Comparison of ENCODE assay signal across 9 cellular contexts in genomic region chr12:14885718-14886201, GRCh38. TPM values are rescaled to one million over a fixed set of nuclear protein-coding genes. Genes with fewer than 3 reads are reported as not detected.
DNase-seq lines count a peak whose midpoint lies in the region; ATAC-seq, FAIRE-seq and TF ChIP-seq lines count a peak whose summit lies in the region.
"Had no signal": no experiment of that assay in that cellular context is flagged by ENCODE, and none has a peak within 500 bp of the region (broad histone marks: within the 10 kb centered on the region; RNA-seq: fewer than 3 reads in every experiment).

TSS of gene MGP (minus strand) at chr12:14885854. CDS start at chr12:14885791, 63 bp downstream.

- H3K4me1 ChIP-seq in GM12878 (ENCODE audit: control insufficient read depth, insufficient read depth, low read length), result peaks cover 9% of the 10 kb centered on the region; the same call in 1 of the 2 replicates
- peaks cover 0 to 35% of the 10 kb centered on the region in 2 donors for H3K4me1 ChIP-seq in left lung
- H3K4me1 ChIP-seq in thymus (ENCODE audit: control insufficient read depth, insufficient read depth, low read length), result peaks cover 3% of the 10 kb centered on the region

- TF ChIP-seq RAD21 in GM12878 (IDR thresholded peaks at IDR 0.05; ENCODE audit: insufficient read depth, low read depth, low read length), result no peak

- no peak within 1 kb of the TSS for H3K4me3 ChIP-seq in GM12878
- peak within 1 kb of the TSS; percentile 15 to 30 for H3K4me3 ChIP-seq in left lung
- H3K4me3 ChIP-seq in thymus (ENCODE audit: low read length), result no peak within 1 kb of the TSS

- DNase-seq in NCI-H1092 treated with DMSO at 0.1 percent for 48 hours (lab: John Stamatoyannopoulos, UW) (peak; percentile 20), NCI-H1092 (lab: John Stamatoyannopoulos, UW) (no peak), GM12878 (ENCODE audit: low read depth, low spot score) (no peak), left lung (peak in 1 of 2 donors; percentile 37)
- no peak for DNase-seq in activated CD8-positive, alpha-beta memory T cell treated with anti-CD3 and anti-CD28 coated beads for 24 hours
- DNase-seq: ACHN had no signal

- no peak for TF ChIP-seq POLR2A in GM12878 (IDR thresholded peaks at IDR 0.05; ENCODE audit: low read depth, low read length)

- SMC1A ChIA-PET in GM12878 (lab: Charles Lee; ENCODE audit: uncharacterized antibody, unreplicated experiment), result interaction anchor here (0.7 kb wide), 1 partner anchor 25 kb away, joined by 3 read pairs; no protein-coding TSS in a partner anchor

- no peaks in the 10 kb centered on the region for H4K20me1 ChIP-seq in GM12878 (ENCODE audit: control insufficient read depth, insufficient read depth)

- FAIRE-seq in GM12878 (lab: Jason Lieb, UNC), result no peak

- no peak for TF ChIP-seq CTCF in GM12878 (IDR thresholded peaks at IDR 0.05 in 2 of 3, conservative IDR thresholded peaks at IDR 0.05 in 1 of 3; ENCODE audit: control insufficient read depth in 2 of 3, extremely low read depth in 1 of 3, insufficient read depth in 1 of 3, low read depth in 3 of 3, low read length in 3 of 3)
- no peak for TF ChIP-seq CTCF in left lung (IDR thresholded peaks at IDR 0.05)

- H3K27ac ChIP-seq in GM12878 (ENCODE audit: control insufficient read depth, insufficient read depth), result no peak within 1 kb of the TSS
- H3K27ac ChIP-seq in left lung, result peak within 1 kb of the TSS; percentile 61 to 87
- no peak within 1 kb of the TSS for H3K27ac ChIP-seq in thymus (ENCODE audit: low read depth)

- H3K4me2 ChIP-seq in GM12878 (ENCODE audit: control insufficient read depth, insufficient read depth), result peak within 1 kb of the TSS; percentile 55

- H3K79me2 ChIP-seq in GM12878 (ENCODE audit: control insufficient read depth, insufficient read depth, low read length), result no peaks in the 10 kb centered on the region

- no peaks in the 10 kb centered on the region for H3K36me3 ChIP-seq in GM12878 (ENCODE audit: control insufficient read depth in 2 of 2, insufficient read depth in 2 of 2, low read length in 1 of 2)
- peaks cover 0 to 5% of the 10 kb centered on the region in 2 donors for H3K36me3 ChIP-seq in left lung
- H3K36me3 ChIP-seq in thymus (ENCODE audit: control insufficient read depth, insufficient read depth), result no peaks in the 10 kb centered on the region

- POLR2A ChIA-PET in GM12878 (lab: Charles Lee), result no interaction called here

- CTCF ChIA-PET in GM12878 (lab: Yijun Ruan, JAX), result no interaction called here

- H3K27me3 ChIP-seq in GM12878 (replicated peaks in 1 of 2; ENCODE audit: control insufficient read depth in 2 of 2, insufficient read depth in 2 of 2, low read length in 1 of 2), result no peaks in the 10 kb centered on the region; a peak in 3 of 4 replicates
- no peaks in the 10 kb centered on the region for H3K27me3 ChIP-seq in left lung
- H3K27me3 ChIP-seq in thymus (ENCODE audit: control insufficient read depth, insufficient read depth), result no peaks in the 10 kb centered on the region

- no peak within 1 kb of the TSS for H2AFZ ChIP-seq in GM12878 (ENCODE audit: control insufficient read depth, low read depth, low read length)

- no peak for TF ChIP-seq EP300 in GM12878 (IDR thresholded peaks at IDR 0.05; ENCODE audit: borderline replicate concordance in 1 of 2, control insufficient read depth in 1 of 2, low read depth in 2 of 2, low read length in 2 of 2)

- in situ Hi-C loops in GM12878 (cut with MboI), result no loop called here

- ATAC-seq in GM12878 (no peak), left lung (peak; percentile 76), GM21381 (IDR thresholded peaks at IDR 0.05; ENCODE audit: unreplicated experiment) (no peak), HG03108 (IDR thresholded peaks at IDR 0.05; ENCODE audit: unreplicated experiment) (no peak)

- H3K9me3 ChIP-seq in GM12878 (replicated peaks; ENCODE audit: control insufficient read depth, insufficient read depth, low read length) (no peaks in the 10 kb centered on the region), left lung (no peaks in the 10 kb centered on the region), thymus (ENCODE audit: control insufficient read depth) (no peaks in the 10 kb centered on the region)

- WGBS in GM12878 (ENCODE audit: insufficient coverage, insufficient replicate concordance, low lambda C conversion rate, missing lambda C conversion rate), result 53% methylated on average over 6 of the region's 6 CpGs
- 74% methylated on average over 6 of the region's 6 CpGs for WGBS in thymus

- no TSS peak for BruUV-seq in GM12878 (replicated peaks; lab: Mats Ljungman, UMichigan)

- RAD21 ChIA-PET in GM12878 (lab: Charles Lee; ENCODE audit: unreplicated experiment), result no interaction called here

- no peak within 1 kb of the TSS for H3K9ac ChIP-seq in GM12878 (ENCODE audit: control insufficient read depth, insufficient read depth, low read length)

- intact Hi-C loops in GM12878 (cut with micrococcal nuclease; ENCODE audit: unreplicated experiment) (no loop called here), left lung (cut with DNase I) (no loop called here)

TF ChIP-seq in GM12878, 131 proteins besides CTCF, POLR2A, EP300 and RAD21 (continues in another document):
- no peak for TF ChIP-seq BMI1 (IDR thresholded peaks at IDR 0.05; ENCODE audit: borderline replicate concordance)
- TF ChIP-seq ZBTB33 (IDR thresholded peaks at IDR 0.05), result no peak
- no peak for TF ChIP-seq MEF2A (IDR thresholded peaks at IDR 0.05; ENCODE audit: insufficient read depth, low read depth, low read length)
- no peak for TF ChIP-seq EGR1 (IDR thresholded peaks at IDR 0.05; ENCODE audit: borderline replicate concordance in 1 of 2, low read depth in 2 of 2, low read length in 2 of 2)
- no peak for TF ChIP-seq BCL3 (IDR thresholded peaks at IDR 0.05; ENCODE audit: borderline replicate concordance, insufficient read depth, low read depth, low read length, poor library complexity, severe bottlenecking)
- no peak for TF ChIP-seq BRCA1 (IDR thresholded peaks at IDR 0.05; ENCODE audit: low read depth, low read length)
- no peak for TF ChIP-seq SKIL (IDR thresholded peaks at IDR 0.05; ENCODE audit: low read depth, poor library complexity, severe bottlenecking)
- TF ChIP-seq TARDBP (IDR thresholded peaks at IDR 0.05; ENCODE audit: borderline replicate concordance), result no peak
- TF ChIP-seq MTA2 (IDR thresholded peaks at IDR 0.05; ENCODE audit: low read depth), result no peak
- no peak for TF ChIP-seq CHD1 (IDR thresholded peaks at IDR 0.05; ENCODE audit: low read depth, low read length)

RNA-seq across cellular contexts. Expression of gene MGP, which starts in this region (rescaled TPM):
- total RNA-seq in GM12878 (2013; cell fraction: nucleolus; rRNA removed), result not detected in 2 replicates
- not detected in 2 replicates for total RNA-seq in GM12878 (2014; rRNA removed)
- not detected in 2 replicates for total RNA-seq in GM12878 (2014; rRNA removed; fragmentation: Illumina TruSeq; extraction: Trizol)
- total RNA-seq in GM12878 (2021), result 0.58 and 1.2 TPM in 2 replicates
- polyA plus RNA-seq in GM12878 (2011; ENCODE audit: low read depth), result not detected
- not detected in 2 replicates for polyA plus RNA-seq in GM12878 (2011; rRNA removed)
- polyA plus RNA-seq in GM12878 (2011; cell fraction: cytosol; rRNA removed), result not detected in 2 replicates
- 0.07 TPM in 1 of 2 replicates, not detected in the other for polyA plus RNA-seq in GM12878 (2011; cell fraction: nucleus; rRNA removed)
- not detected in 2 replicates for polyA plus RNA-seq in GM12878 (2012)
- not detected in 2 replicates for polyA plus RNA-seq in GM12878 (2014; fragmentation: Illumina TruSeq; extraction: Trizol)
- polyA plus RNA-seq in GM12878 (2014; fragmentation: Nextera tagmentation; extraction: Ambion mirVana), result not detected
- not detected in 2 replicates for polyA plus RNA-seq in GM12878 (2014; rRNA removed)
- polyA plus RNA-seq in GM12878 (2016; fragmentation: Nextera tagmentation; extraction: Ambion mirVana), result under 1 TPM in 1 of 2 experiments, not detected in 1; 0.21 TPM
- polyA minus RNA-seq in GM12878 (2011; rRNA and poly(A)+ RNA removed), result not detected in 2 replicates
- not detected in 2 replicates for polyA minus RNA-seq in GM12878 (2011; cell fraction: cytosol; rRNA and poly(A)+ RNA removed)
- polyA minus RNA-seq in GM12878 (2011; cell fraction: nucleus; rRNA and poly(A)+ RNA removed), result not detected in 2 replicates
- total RNA-seq in left lung, result 100 to 1,000 TPM; 651 to 789 TPM
- polyA plus RNA-seq in thymus, result 149 TPM

Comparison
In these comparisons a context has a peak if more than half of its experiments do, and no peak if none do; other contexts are left out.
1. RNA of gene MGP (total RNA-seq): 651 to 789 TPM in left lung; 0.58 to 1.2 TPM in GM12878; every median in the first group is over 100 times any median in the second.
2. RNA of gene MGP (polyA plus RNA-seq): 149 TPM in thymus (single experiment); 0.07 to 0.21 TPM in GM12878; every median in the first group is over 10 times any median in the second.
3. H3K27ac ChIP-seq: peak in left lung (2 of 2); none in GM12878 (single experiment) and thymus (single experiment).
4. H3K4me3 ChIP-seq: peak in left lung (2 of 2); none in GM12878 (single experiment) and thymus (single experiment).